Comparison of ENCODE assay signal across 27 cellular contexts in the genomic region with DNA sequence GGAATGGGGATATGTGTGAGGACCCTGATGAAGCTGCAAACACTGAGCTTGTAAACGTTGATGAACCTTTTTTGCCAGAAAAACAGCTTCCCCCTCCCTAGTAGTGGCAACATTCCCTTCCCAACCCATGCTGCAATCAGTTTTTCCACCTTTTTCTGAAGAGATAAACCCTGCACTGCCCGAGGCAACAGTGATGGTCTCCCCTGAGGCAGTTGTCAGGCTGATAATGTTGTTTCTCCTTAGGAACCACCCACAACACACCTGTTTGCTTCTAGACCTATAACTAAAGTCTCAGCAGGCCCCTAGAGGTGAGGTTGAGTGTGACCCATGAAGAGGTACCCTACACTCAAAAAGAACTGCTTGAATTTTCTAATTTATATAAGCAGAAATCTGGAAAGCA.
"Had no signal": no experiment of that assay in that cellular context is flagged by ENCODE, and none has a peak within 500 bp of the region (broad histone marks: within the 10 kb centered on the region; RNA-seq: fewer than 3 reads in every experiment).

No MANE protein-coding gene starts in this region.

- H3K27me3 ChIP-seq: brain microvascular endothelial cell, esophagus squamous epithelium, heart left ventricle had no signal

- H3K27me3 Mint-ChIP-seq: activated CD4-positive, alpha-beta memory T cell treated with anti-CD3 and anti-CD28 coated beads for 36 hours; activated CD4-positive, alpha-beta T cell treated with anti-CD3 and anti-CD28 coated beads, Interleukin-2, amount 10 ng/mL, durations not matched to agents 24 days and 14 days; activated CD8-positive, alpha-beta memory T cell treated with anti-CD3 and anti-CD28 coated beads, Interleukin-2, amount 10 ng/mL, durations not matched to agents 7 days and 5 days; activated naive CD4-positive, alpha-beta T cell treated with anti-CD3 and anti-CD28 coated beads, Interleukin-2, amount 10 ng/mL, durations not matched to agents 7 days and 5 days; activated naive CD8-positive, alpha-beta T cell treated with anti-CD3 and anti-CD28 coated beads, Interleukin-2, amount 10 ng/mL, durations not matched to agents 7 days and 5 days; central memory CD8-positive, alpha-beta T cell; dendritic cell treated with granulocyte-macrophage colony-stimulating factor and Interleukin-4, amounts not matched to agents 40 ng/mL and 50 ng/mL, for 4 days; effector memory CD8-positive, alpha-beta T cell; T-helper 17 cell had no signal

- H3K9me3 Mint-ChIP-seq: activated CD4-positive, alpha-beta T cell treated with anti-CD3 and anti-CD28 coated beads, Interleukin-2, amount 10 ng/mL, durations not matched to agents 24 days and 14 days had no signal

- H3K4me1 ChIP-seq: esophagus squamous epithelium, heart left ventricle had no signal

- DNase-seq: activated CD4-positive, alpha-beta memory T cell treated with anti-CD3 and anti-CD28 coated beads for 36 hours; activated CD4-positive, alpha-beta T cell treated with anti-CD3 and anti-CD28 coated beads, Interleukin-2, amount 10 ng/mL, durations not matched to agents 24 days and 14 days; activated CD8-positive, alpha-beta memory T cell treated with anti-CD3 and anti-CD28 coated beads, Interleukin-2, amount 10 ng/mL, durations not matched to agents 7 days and 5 days; activated CD8-positive, alpha-beta memory T cell treated with anti-CD3 and anti-CD28 coated beads, Interleukin-2, amount 50 U/mL, for 4 hours; activated CD8-positive, alpha-beta T cell treated with anti-CD3 and anti-CD28 coated beads, Interleukin-2, amount 10 ng/mL, durations not matched to agents 7 days and 5 days; activated effector memory CD4-positive, alpha-beta T cell treated with anti-CD3 and anti-CD28 coated beads, Interleukin-2, amount 50 U/mL, for 16 hours; activated naive CD4-positive, alpha-beta T cell treated with anti-CD3 and anti-CD28 coated beads, Interleukin-2, amount 10 ng/mL, durations not matched to agents 7 days and 5 days; activated naive CD8-positive, alpha-beta T cell treated with anti-CD3 and anti-CD28 coated beads, Interleukin-2, amount 10 ng/mL, durations not matched to agents 7 days and 5 days; activated T-cell treated with anti-CD3 and anti-CD28 coated beads, Interleukin-2, amount 50 U/mL, for 1 hour; activated T-cell treated with anti-CD3 and anti-CD28 coated beads, Interleukin-2, amount 50 U/mL, for 48 hours; brain microvascular endothelial cell; effector CD4-positive, alpha-beta T cell; effector memory CD8-positive, alpha-beta T cell; esophagus squamous epithelium; glutamatergic neuron; heart left ventricle; hypothalamus; T-helper 1 cell; T-helper 17 cell had no signal

- H3K4me1 Mint-ChIP-seq: activated CD4-positive, alpha-beta T cell treated with anti-CD3 and anti-CD28 coated beads, Interleukin-2, amount 10 ng/mL, durations not matched to agents 24 days and 14 days; activated CD8-positive, alpha-beta memory T cell treated with anti-CD3 and anti-CD28 coated beads, Interleukin-2, amount 10 ng/mL, durations not matched to agents 7 days and 5 days; activated naive CD4-positive, alpha-beta T cell treated with anti-CD3 and anti-CD28 coated beads, Interleukin-2, amount 10 ng/mL, durations not matched to agents 7 days and 5 days; activated naive CD8-positive, alpha-beta T cell treated with anti-CD3 and anti-CD28 coated beads, Interleukin-2, amount 10 ng/mL, durations not matched to agents 7 days and 5 days; central memory CD8-positive, alpha-beta T cell; T-helper 17 cell had no signal

- H3K36me3 Mint-ChIP-seq: activated CD4-positive, alpha-beta memory T cell treated with anti-CD3 and anti-CD28 coated beads for 36 hours; activated CD8-positive, alpha-beta memory T cell treated with anti-CD3 and anti-CD28 coated beads, Interleukin-2, amount 10 ng/mL, durations not matched to agents 7 days and 5 days; activated naive CD4-positive, alpha-beta T cell treated with anti-CD3 and anti-CD28 coated beads, Interleukin-2, amount 10 ng/mL, durations not matched to agents 7 days and 5 days; activated naive CD4-positive, alpha-beta T cell treated with anti-CD3 and anti-CD28 coated beads, Interleukin-2, amount 50 U/mL, for 72 hours; activated naive CD8-positive, alpha-beta T cell treated with anti-CD3 and anti-CD28 coated beads, Interleukin-2, amount 10 ng/mL, durations not matched to agents 7 days and 5 days had no signal

- ATAC-seq: activated CD8-positive, alpha-beta memory T cell treated with anti-CD3 and anti-CD28 coated beads, Interleukin-2, amount 10 ng/mL, durations not matched to agents 7 days and 5 days; activated CD8-positive, alpha-beta T cell treated with anti-CD3 and anti-CD28 coated beads, Interleukin-2, amount 10 ng/mL, durations not matched to agents 7 days and 5 days; activated naive CD4-positive, alpha-beta T cell treated with anti-CD3 and anti-CD28 coated beads, Interleukin-2, amount 50 U/mL, for 72 hours; effector memory CD8-positive, alpha-beta T cell; heart left ventricle; T-helper 17 cell had no signal

- H3K36me3 ChIP-seq: brain microvascular endothelial cell, esophagus squamous epithelium, heart left ventricle had no signal

- H3K4me3 ChIP-seq: coronary artery, esophagus squamous epithelium, heart left ventricle had no signal

- H3K27ac ChIP-seq: brain microvascular endothelial cell, coronary artery, epithelial cell of prostate, esophagus squamous epithelium, heart left ventricle had no signal

- H3K4me3 Mint-ChIP-seq: activated CD4-positive, alpha-beta memory T cell treated with anti-CD3 and anti-CD28 coated beads for 36 hours; activated CD4-positive, alpha-beta T cell treated with anti-CD3 and anti-CD28 coated beads, Interleukin-2, amount 10 ng/mL, durations not matched to agents 24 days and 14 days; activated CD8-positive, alpha-beta memory T cell treated with anti-CD3 and anti-CD28 coated beads, Interleukin-2, amount 10 ng/mL, durations not matched to agents 7 days and 5 days; activated CD8-positive, alpha-beta T cell treated with anti-CD3 and anti-CD28 coated beads, Interleukin-2, amount 10 ng/mL, durations not matched to agents 7 days and 5 days; activated naive CD4-positive, alpha-beta T cell treated with anti-CD3 and anti-CD28 coated beads, Interleukin-2, amount 10 ng/mL, durations not matched to agents 7 days and 5 days; activated naive CD8-positive, alpha-beta T cell treated with anti-CD3 and anti-CD28 coated beads, Interleukin-2, amount 10 ng/mL, durations not matched to agents 7 days and 5 days; activated T-helper 1 cell treated with anti-CD3 and anti-CD28 coated beads, Interleukin-12 subunit alpha, Interleukin-12 subunit beta, Interleukin-2, Interleukin-4 antibody, amounts not matched to agents 30 ng/mL and 10 ng/mL and 1 ng/mL, durations not matched to agents 14 hours and 24 hours and 36 hours; central memory CD8-positive, alpha-beta T cell; dendritic cell treated with granulocyte-macrophage colony-stimulating factor and Interleukin-4, amounts not matched to agents 40 ng/mL and 50 ng/mL, for 4 days; effector memory CD8-positive, alpha-beta T cell; T-helper 17 cell; T-helper 2 cell treated with Interferon-gamma antibody and Interleukin-4, amounts not matched to agents 5 μg/mL and 100 μg/mL, for 36 hours had no signal

- H3K27ac Mint-ChIP-seq: activated CD4-positive, alpha-beta memory T cell treated with anti-CD3 and anti-CD28 coated beads for 36 hours; activated CD4-positive, alpha-beta T cell treated with anti-CD3 and anti-CD28 coated beads, Interleukin-2, amount 10 ng/mL, durations not matched to agents 24 days and 14 days; activated CD8-positive, alpha-beta memory T cell treated with anti-CD3 and anti-CD28 coated beads, Interleukin-2, amount 10 ng/mL, durations not matched to agents 7 days and 5 days; activated CD8-positive, alpha-beta T cell treated with anti-CD3 and anti-CD28 coated beads, Interleukin-2, amount 10 ng/mL, durations not matched to agents 7 days and 5 days; activated naive CD4-positive, alpha-beta T cell treated with anti-CD3 and anti-CD28 coated beads, Interleukin-2, amount 10 ng/mL, durations not matched to agents 7 days and 5 days; activated naive CD4-positive, alpha-beta T cell treated with anti-CD3 and anti-CD28 coated beads, Interleukin-2, amount 50 U/mL, for 72 hours; activated naive CD8-positive, alpha-beta T cell treated with anti-CD3 and anti-CD28 coated beads, Interleukin-2, amount 10 ng/mL, durations not matched to agents 7 days and 5 days; activated T-helper 1 cell treated with anti-CD3 and anti-CD28 coated beads, Interleukin-12 subunit alpha, Interleukin-12 subunit beta, Interleukin-2, Interleukin-4 antibody, amounts not matched to agents 30 ng/mL and 10 ng/mL and 1 ng/mL, durations not matched to agents 14 hours and 24 hours and 36 hours; activated T-helper 2 cell treated with anti-CD3 and anti-CD28 coated beads, Interferon-gamma antibody, Interleukin-2, Interleukin-4, amounts not matched to agents 10 μg/mL and 5 μg/mL and 100 μg/mL, durations not matched to agents 14 hours and 24 hours and 36 hours; dendritic cell treated with granulocyte-macrophage colony-stimulating factor and Interleukin-4, amounts not matched to agents 40 ng/mL and 50 ng/mL, for 4 days; effector memory CD8-positive, alpha-beta T cell; T-helper 17 cell; T-helper 2 cell treated with Interferon-gamma antibody and Interleukin-4, amounts not matched to agents 5 μg/mL and 100 μg/mL, for 36 hours had no signal
